ENCODE assay signal across 10 cellular contexts in the genomic region with DNA sequence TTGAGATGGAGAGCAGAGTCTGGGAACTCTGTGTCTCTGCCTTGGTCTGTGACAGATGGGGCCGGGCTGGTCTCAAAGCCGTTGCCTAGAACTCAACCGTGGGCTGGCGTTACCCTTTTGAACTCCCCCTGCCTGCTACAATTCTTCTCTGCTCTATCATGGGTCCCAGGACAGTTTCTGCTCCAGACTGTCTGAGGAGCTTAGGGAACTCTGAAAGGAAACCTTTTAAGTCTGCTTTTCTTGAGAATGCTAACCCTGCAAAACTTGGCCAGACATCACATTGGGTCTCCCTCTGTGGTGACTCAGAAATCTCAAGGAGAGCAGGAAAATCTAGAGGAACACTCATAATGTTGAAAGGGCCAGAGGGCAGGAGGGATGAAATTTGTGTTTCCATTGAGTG.
DNase-seq lines count a peak whose midpoint lies in the region; ATAC-seq and TF ChIP-seq lines count a peak whose summit lies in the region.
"Had no signal": no experiment of that assay in that cellular context is flagged by ENCODE, and none has a peak within 500 bp of the region (broad histone marks: within the 10 kb centered on the region; RNA-seq: fewer than 3 reads in every experiment).

No MANE protein-coding gene starts in this region.

- in situ Hi-C loops in mammary epithelial cell (cut with MboI; ENCODE audit: low sequenced_read_pairs in 2 of 2), result no loop called here

- H3K9me3 ChIP-seq in mammary epithelial cell (replicated peaks; ENCODE audit: insufficient read depth, low read length), result no peaks in the 10 kb centered on the region
- H3K9me3 ChIP-seq in skeletal muscle satellite cell (replicated peaks; ENCODE audit: low read length), result no peaks in the 10 kb centered on the region
- no peaks in the 10 kb centered on the region for H3K9me3 ChIP-seq in adrenal gland (replicated peaks in 1 of 3)

- no peak overlapping the region for H3K4me2 ChIP-seq in mammary epithelial cell (ENCODE audit: insufficient read depth, low read depth, low read length)
- peak overlapping the region; percentile 35 for H3K4me2 ChIP-seq in skeletal muscle satellite cell (ENCODE audit: low read length)

- H2AFZ ChIP-seq in mammary epithelial cell (ENCODE audit: low read depth, low read length), result no peak overlapping the region

- dilution Hi-C loops in mammary epithelial cell (cut with HindIII; ENCODE audit: low sequenced_read_pairs), result no loop called here

- DNase-seq in HT1080 (ENCODE audit: low read depth), result peak; percentile 26
- DNase-seq in mammary epithelial cell, result peak; percentile 43
- no peak for DNase-seq in left ventricle myocardium superior
- DNase-seq in DMS 273 (lab: John Stamatoyannopoulos, UW; ENCODE audit: unreplicated experiment), result no peak
- no peak for DNase-seq in adrenal gland
- no peak for DNase-seq in DMS79 (lab: John Stamatoyannopoulos, UW)
- no peak for DNase-seq in NCI-H2029 (lab: John Stamatoyannopoulos, UW)
- DNase-seq: CD4-positive, alpha-beta memory T cell; NCI-H774 had no signal

- H4K20me1 ChIP-seq in mammary epithelial cell (ENCODE audit: insufficient read depth, low read length), result no peaks in the 10 kb centered on the region

- CTCF ChIA-PET in mammary epithelial cell (lab: Charles Lee; ENCODE audit: low non-redundant PET), result no interaction called here

- BruUV-seq in mammary epithelial cell (replicated peaks; lab: Mats Ljungman, UMichigan), result no TSS peak

- no peaks in the 10 kb centered on the region for H3K79me2 ChIP-seq in mammary epithelial cell (ENCODE audit: insufficient read depth, low read length)

- H3K9ac ChIP-seq in mammary epithelial cell (ENCODE audit: insufficient read depth, low read length) (no peak overlapping the region), skeletal muscle satellite cell (ENCODE audit: low read depth, low read length) (peak overlapping the region; percentile 26)

- no peaks in the 10 kb centered on the region for H3K27me3 ChIP-seq in mammary epithelial cell (ENCODE audit: insufficient read depth, low read length)
- H3K27me3 ChIP-seq in skeletal muscle satellite cell (ENCODE audit: control insufficient read depth, insufficient read depth, low read length), result no peaks in the 10 kb centered on the region
- no peaks in the 10 kb centered on the region for H3K27me3 ChIP-seq in adrenal gland

- intact Hi-C loops in mammary epithelial cell (cut with micrococcal nuclease), result no loop called here
- intact Hi-C loops in left ventricle myocardium superior (cut with micrococcal nuclease), result no loop called here
- intact Hi-C loops in adrenal gland (cut with DNase I), result no loop called here

- H3K4me3 ChIP-seq in mammary epithelial cell (replicated peaks in 1 of 3; ENCODE audit: insufficient read depth in 1 of 3, low read depth in 2 of 3, low read length in 3 of 3), result no peak overlapping the region
- no peak overlapping the region for H3K4me3 ChIP-seq in skeletal muscle satellite cell (ENCODE audit: low read length)
- no peak overlapping the region for H3K4me3 ChIP-seq in adrenal gland

- H3K27ac ChIP-seq in mammary epithelial cell (ENCODE audit: insufficient read depth, low read depth, low read length) (no peak overlapping the region), adrenal gland (peak overlapping the region in 1 of 5 donors; percentile 15)

- peak; percentile 8 for ATAC-seq in left ventricle myocardium superior

- 71% methylated on average over 4 of the region's 4 CpGs for WGBS in mammary epithelial cell (ENCODE audit: low coverage, missing lambda C conversion rate)
- WGBS in adrenal gland, 4 donors, result 53 to 63% (median 58%) methylated on average over 4 of the region's 4 CpGs

- TF ChIP-seq CTCF in mammary epithelial cell (conservative IDR thresholded peaks at IDR 0.05 in 1 of 2, IDR thresholded peaks at IDR 0.05 in 1 of 2; ENCODE audit: extremely low read depth in 1 of 2, insufficient read depth in 1 of 2, low read depth in 1 of 2, low read length in 2 of 2) (no peak), adrenal gland (IDR thresholded peaks at IDR 0.05) (no peak)

- no peaks in the 10 kb centered on the region for H3K36me3 ChIP-seq in mammary epithelial cell (ENCODE audit: insufficient read depth, low read length)
- peaks cover 26% of the 10 kb centered on the region for H3K36me3 ChIP-seq in skeletal muscle satellite cell (ENCODE audit: insufficient read depth, low read length)
- H3K36me3 ChIP-seq in adrenal gland (replicated peaks in 1 of 2), result no peaks in the 10 kb centered on the region

- TF ChIP-seq POLR2A in adrenal gland (IDR thresholded peaks at IDR 0.05), result no peak

- H3K4me1 ChIP-seq in mammary epithelial cell (ENCODE audit: insufficient read depth, low read length), result peaks cover 27% of the 10 kb centered on the region
- peaks cover 62% of the 10 kb centered on the region for H3K4me1 ChIP-seq in skeletal muscle satellite cell (ENCODE audit: control insufficient read depth, insufficient read depth, low read length)
- H3K4me1 ChIP-seq in adrenal gland (replicated peaks in 1 of 2), result peaks cover 0 to 5% of the 10 kb centered on the region in 2 donors

Comparison
In these comparisons a context has a peak if more than half of its experiments do, and no peak if none do; other contexts are left out.
1. DNase-seq: peak in HT1080 (single experiment) and mammary epithelial cell (single experiment); none in left ventricle myocardium superior (single experiment), DMS 273 (single experiment), adrenal gland (0 of 7), DMS79 (single experiment) and NCI-H2029 (single experiment).